ENCODE assay signal across 12 cellular contexts in genomic region chr19:13241321-13242104, GRCh38.
DNase-seq lines count a peak whose midpoint lies in the region; ATAC-seq and TF ChIP-seq lines count a peak whose summit lies in the region.
"Had no signal": no experiment of that assay in that cellular context is flagged by ENCODE, and none has a peak within 500 bp of the region (broad histone marks: within the 10 kb centered on the region; RNA-seq: fewer than 3 reads in every experiment).

No MANE protein-coding gene starts in this region.

- H3K4me3 Mint-ChIP-seq in endodermal cell, result no peak overlapping the region
- peak overlapping the region; percentile 76 to 84 for H3K4me3 Mint-ChIP-seq in stimulated activated naive CD8-positive, alpha-beta T cell treated with anti-CD3 and anti-CD28 coated beads, Interleukin-15, amount 100 ng/mL, for 72 hours
- H3K4me3 Mint-ChIP-seq: T-helper 2 cell treated with Interferon-gamma antibody and Interleukin-4, amounts not matched to agents 5 μg/mL and 100 μg/mL, for 36 hours had no signal

- H3K36me3 ChIP-seq in SJCRH30 (no peaks in the 10 kb centered on the region), endodermal cell (ENCODE audit: control insufficient read depth, insufficient read depth, low read length) (no peaks in the 10 kb centered on the region), thyroid gland (no peaks in the 10 kb centered on the region), ascending aorta (no peaks in the 10 kb centered on the region)

- H3K36me3 Mint-ChIP-seq in endodermal cell (ENCODE audit: low read depth), result no peaks in the 10 kb centered on the region

- H3K4me3 ChIP-seq in SJCRH30 (no peak overlapping the region), endodermal cell (ENCODE audit: low read length) (no peak overlapping the region), thyroid gland (replicated peaks in 1 of 3) (no peak overlapping the region), ascending aorta (no peak overlapping the region)

- H3K4me1 Mint-ChIP-seq in endodermal cell, result no peaks in the 10 kb centered on the region
- peaks cover 20% of the 10 kb centered on the region for H3K4me1 Mint-ChIP-seq in stimulated activated naive CD8-positive, alpha-beta T cell treated with anti-CD3 and anti-CD28 coated beads, Interleukin-15, amount 100 ng/mL, for 72 hours

- peaks cover 2% of the 10 kb centered on the region for H3K9me3 Mint-ChIP-seq in endodermal cell
- H3K9me3 Mint-ChIP-seq in stimulated activated naive CD8-positive, alpha-beta T cell treated with anti-CD3 and anti-CD28 coated beads, Interleukin-15, amount 100 ng/mL, for 72 hours, result no peaks in the 10 kb centered on the region
- H3K9me3 Mint-ChIP-seq: T-helper 2 cell treated with Interferon-gamma antibody and Interleukin-4, amounts not matched to agents 5 μg/mL and 100 μg/mL, for 36 hours had no signal

- H3K9me3 ChIP-seq in SJCRH30 (replicated peaks), result no peaks in the 10 kb centered on the region
- H3K9me3 ChIP-seq in endodermal cell (ENCODE audit: control insufficient read depth, low read length), result no peaks in the 10 kb centered on the region
- H3K9me3 ChIP-seq in thyroid gland, result no peaks in the 10 kb centered on the region
- H3K9me3 ChIP-seq in ascending aorta, result no peaks in the 10 kb centered on the region

- ATAC-seq in stimulated activated naive CD8-positive, alpha-beta T cell treated with anti-CD3 and anti-CD28 coated beads, Interleukin-15, amount 100 ng/mL, for 72 hours, result peak; percentile 90

- H3K4me1 ChIP-seq in SJCRH30, result no peaks in the 10 kb centered on the region
- no peaks in the 10 kb centered on the region for H3K4me1 ChIP-seq in endodermal cell (ENCODE audit: control insufficient read depth, insufficient read depth, low read length)
- no peaks in the 10 kb centered on the region for H3K4me1 ChIP-seq in thyroid gland
- no peaks in the 10 kb centered on the region for H3K4me1 ChIP-seq in ascending aorta

- 85 to 86% methylated on average over 20 to 22 of the region's 22 CpGs for WGBS in endodermal cell (ENCODE audit: insufficient coverage in 1 of 2, insufficient read length in 1 of 2), 2 experiments
- 69 to 78% methylated on average over 22 of the region's 22 CpGs for WGBS in thyroid gland, 2 donors

- no peak for TF ChIP-seq POLR2A in thyroid gland (IDR thresholded peaks at IDR 0.05)

- H3K27me3 ChIP-seq in SJCRH30 (no peaks in the 10 kb centered on the region; the same call in 1 of the 2 replicates), endodermal cell (ENCODE audit: control insufficient read depth, insufficient read depth, low read length, poor library complexity, severe bottlenecking) (no peaks in the 10 kb centered on the region), thyroid gland (no peaks in the 10 kb centered on the region), ascending aorta (no peaks in the 10 kb centered on the region)

- H3K27ac ChIP-seq in SJCRH30, result no peak overlapping the region
- no peak overlapping the region for H3K27ac ChIP-seq in endodermal cell (ENCODE audit: low read depth, low read length)
- H3K27ac ChIP-seq in thyroid gland, result no peak overlapping the region
- H3K27ac ChIP-seq in ascending aorta, result no peak overlapping the region

- peak; percentile 21 for DNase-seq in stimulated activated CD4-positive, alpha-beta T cell treated with anti-CD3 and anti-CD28 coated beads, Interleukin-4, amount 100 ng/mL, for 1 hour
- DNase-seq in stimulated activated CD4-positive, alpha-beta T cell treated with anti-CD3 and anti-CD28 coated beads, Interleukin-12 subunit alpha, Interleukin-12 subunit beta, amount 100 ng/mL, for 4 hours, result no peak
- DNase-seq in SJCRH30 (peak; percentile 31 to 34), endodermal cell (peak; percentile 63), thyroid gland (no peak), ascending aorta (ENCODE audit: low spot score in 2 of 2) (no peak), AG08396 (ENCODE audit: low spot score) (no peak)
- DNase-seq in stimulated activated naive CD8-positive, alpha-beta T cell treated with anti-CD3 and anti-CD28 coated beads, Interleukin-15, amount 100 ng/mL, for 72 hours, result peak; percentile 24 to 67
- DNase-seq: central memory CD4-positive, alpha-beta T cell; DMS153; NCI-H2029 treated with DMSO at 0.1 percent for 48 hours had no signal

- H3K9ac ChIP-seq in endodermal cell (ENCODE audit: extremely low read depth, low read length, poor library complexity, severe bottlenecking), result no peak overlapping the region

- no peaks in the 10 kb centered on the region for H3K27me3 Mint-ChIP-seq in endodermal cell (ENCODE audit: insufficient read depth)
- no peaks in the 10 kb centered on the region for H3K27me3 Mint-ChIP-seq in stimulated activated naive CD8-positive, alpha-beta T cell treated with anti-CD3 and anti-CD28 coated beads, Interleukin-15, amount 100 ng/mL, for 72 hours

- TF ChIP-seq CTCF in endodermal cell (conservative IDR thresholded peaks at IDR 0.05), result peak; percentile 51
- TF ChIP-seq CTCF in thyroid gland (IDR thresholded peaks at IDR 0.05), result no peak
- TF ChIP-seq CTCF in ascending aorta (IDR thresholded peaks at IDR 0.05), result no peak

- no peak overlapping the region for H3K27ac Mint-ChIP-seq in endodermal cell
- H3K27ac Mint-ChIP-seq in stimulated activated naive CD8-positive, alpha-beta T cell treated with anti-CD3 and anti-CD28 coated beads, Interleukin-15, amount 100 ng/mL, for 72 hours, result peak overlapping the region; percentile 88 to 91

- intact Hi-C loops in thyroid gland (cut with DNase I) (no loop called here), ascending aorta (cut with DNase I) (no loop called here)

Comparison
In these comparisons a context has a peak if more than half of its experiments do, and no peak if none do; other contexts are left out.
1. DNase-seq: peak in stimulated activated CD4-positive, alpha-beta T cell treated with anti-CD3 and anti-CD28 coated beads, Interleukin-4, amount 100 ng/mL, for 1 hour (single experiment), SJCRH30 (2 of 2), endodermal cell (single experiment) and stimulated activated naive CD8-positive, alpha-beta T cell treated with anti-CD3 and anti-CD28 coated beads, Interleukin-15, amount 100 ng/mL, for 72 hours (2 of 2); none in stimulated activated CD4-positive, alpha-beta T cell treated with anti-CD3 and anti-CD28 coated beads, Interleukin-12 subunit alpha, Interleukin-12 subunit beta, amount 100 ng/mL, for 4 hours (single experiment), thyroid gland (0 of 2), ascending aorta (0 of 2) and AG08396 (single experiment).